In the genomic region with DNA sequence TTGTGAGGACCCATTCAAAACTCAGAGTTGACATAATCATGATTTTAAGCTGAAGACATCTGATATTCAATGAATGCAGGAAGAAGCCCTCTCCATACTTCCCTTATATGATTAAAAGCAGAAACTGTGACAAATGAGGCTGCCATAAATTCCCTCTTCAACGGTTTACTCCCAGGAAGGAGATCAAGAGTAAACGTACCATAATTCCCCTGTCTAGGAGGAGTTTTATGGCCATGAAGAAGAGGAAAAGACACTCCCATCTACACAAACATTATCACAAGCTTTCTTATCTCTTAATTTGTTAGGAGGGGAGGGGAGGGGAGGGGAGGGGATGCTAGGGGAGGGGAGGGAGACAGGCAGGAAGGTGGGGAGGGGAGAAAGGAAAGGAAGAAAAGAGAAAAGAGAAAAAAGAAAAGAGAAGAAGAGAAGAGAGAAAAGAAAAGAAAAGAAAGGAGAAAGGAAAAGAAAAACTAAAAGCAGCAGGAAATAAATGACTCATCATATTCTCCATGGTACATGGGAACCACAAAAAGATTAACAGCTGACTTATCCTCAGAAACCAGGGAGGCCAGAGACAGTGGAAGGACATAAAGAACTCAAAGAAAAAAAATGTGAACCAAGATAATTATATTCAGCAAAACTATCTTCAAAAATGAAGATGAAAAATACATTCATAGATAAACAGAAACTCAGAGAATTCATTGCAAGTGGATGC, we compare ENCODE assay signal across 16 cellular contexts.
DNase-seq lines count a peak whose midpoint lies in the region; FAIRE-seq and TF ChIP-seq lines count a peak whose summit lies in the region.
"Had no signal": no experiment of that assay in that cellular context is flagged by ENCODE, and none has a peak within 500 bp of the region (broad histone marks: within the 10 kb centered on the region; RNA-seq: fewer than 3 reads in every experiment).

No MANE protein-coding gene starts in this region.

- CTCF ChIA-PET in activated CD4-positive, alpha-beta memory T cell treated with anti-CD3 and anti-CD28 coated beads for 36 hours (lab: Charles Lee) = no interaction called here
- CTCF ChIA-PET in activated CD4-positive, alpha-beta memory T cell treated with anti-CD3 and anti-CD28 coated beads, Interleukin-2, amount 10 ng/mL, durations not matched to agents 7 days and 5 days (lab: Charles Lee) = no interaction called here

- H3K27me3 Mint-ChIP-seq in activated CD4-positive, alpha-beta memory T cell treated with anti-CD3 and anti-CD28 coated beads for 36 hours = no peaks in the 10 kb centered on the region
- H3K27me3 Mint-ChIP-seq in activated CD4-positive, alpha-beta memory T cell treated with anti-CD3 and anti-CD28 coated beads, Interleukin-2, amount 10 ng/mL, durations not matched to agents 7 days and 5 days = no peaks in the 10 kb centered on the region

- no peak overlapping the region for H3K4me3 Mint-ChIP-seq in activated CD4-positive, alpha-beta memory T cell treated with anti-CD3 and anti-CD28 coated beads for 36 hours
- no peak overlapping the region for H3K4me3 Mint-ChIP-seq in activated CD4-positive, alpha-beta memory T cell treated with anti-CD3 and anti-CD28 coated beads, Interleukin-2, amount 10 ng/mL, durations not matched to agents 7 days and 5 days
- H3K4me3 Mint-ChIP-seq: neural crest cell had no signal

- H3K36me3 ChIP-seq in bronchial epithelial cell (ENCODE audit: control insufficient read depth, insufficient read depth, low read length) (no peaks in the 10 kb centered on the region), brain microvascular endothelial cell (replicated peaks) (no peaks in the 10 kb centered on the region)
- H3K36me3 ChIP-seq: ascending aorta, thoracic aorta, WERI-Rb-1 had no signal

- in situ Hi-C loops in brain microvascular endothelial cell (cut with HindIII; ENCODE audit: low pct_ligation_motif_present, low sequenced_read_pairs) = no loop called here

- POLR2A ChIA-PET in activated CD4-positive, alpha-beta memory T cell treated with anti-CD3 and anti-CD28 coated beads for 36 hours (lab: Charles Lee) = no interaction called here
- POLR2A ChIA-PET in activated CD4-positive, alpha-beta memory T cell treated with anti-CD3 and anti-CD28 coated beads, Interleukin-2, amount 10 ng/mL, durations not matched to agents 7 days and 5 days (lab: Charles Lee) = no interaction called here

- TF ChIP-seq CTCF in bronchial epithelial cell (IDR thresholded peaks at IDR 0.05; ENCODE audit: insufficient read depth, low read length, severe bottlenecking) = no peak
- TF ChIP-seq CTCF in brain microvascular endothelial cell (IDR thresholded peaks at IDR 0.05; ENCODE audit: low read depth, low read length, missing control alignments) = no peak

- H3K9me3 Mint-ChIP-seq in activated CD4-positive, alpha-beta memory T cell treated with anti-CD3 and anti-CD28 coated beads for 36 hours = peaks cover 19% of the 10 kb centered on the region
- peaks cover 18% of the 10 kb centered on the region for H3K9me3 Mint-ChIP-seq in activated CD4-positive, alpha-beta memory T cell treated with anti-CD3 and anti-CD28 coated beads, Interleukin-2, amount 10 ng/mL, durations not matched to agents 7 days and 5 days

- H3K27ac Mint-ChIP-seq in activated CD4-positive, alpha-beta memory T cell treated with anti-CD3 and anti-CD28 coated beads for 36 hours = peak overlapping the region; percentile 23
- H3K27ac Mint-ChIP-seq in activated CD4-positive, alpha-beta memory T cell treated with anti-CD3 and anti-CD28 coated beads, Interleukin-2, amount 10 ng/mL, durations not matched to agents 7 days and 5 days = no peak overlapping the region

- no peak overlapping the region for H3K4me3 ChIP-seq in bronchial epithelial cell (ENCODE audit: low read depth, low read length)
- no peak overlapping the region for H3K4me3 ChIP-seq in brain microvascular endothelial cell (ENCODE audit: low read depth, low read length)
- H3K4me3 ChIP-seq: ascending aorta, thoracic aorta had no signal

- H3K27me3 ChIP-seq in bronchial epithelial cell (ENCODE audit: control insufficient read depth, insufficient read depth, low read length) (no peaks in the 10 kb centered on the region), brain microvascular endothelial cell (replicated peaks) (no peaks in the 10 kb centered on the region)
- H3K27me3 ChIP-seq: ascending aorta had no signal

- peaks cover 15% of the 10 kb centered on the region for H3K4me1 Mint-ChIP-seq in activated CD4-positive, alpha-beta memory T cell treated with anti-CD3 and anti-CD28 coated beads for 36 hours (ENCODE audit: low read depth)
- H3K4me1 Mint-ChIP-seq in activated CD4-positive, alpha-beta memory T cell treated with anti-CD3 and anti-CD28 coated beads, Interleukin-2, amount 10 ng/mL, durations not matched to agents 7 days and 5 days = peaks cover 11% of the 10 kb centered on the region
- H3K4me1 Mint-ChIP-seq: neural crest cell had no signal

- H3K27ac ChIP-seq in brain microvascular endothelial cell = no peak overlapping the region
- H3K27ac ChIP-seq: ascending aorta, thoracic aorta, WERI-Rb-1 had no signal

- no peak for DNase-seq in activated CD4-positive, alpha-beta memory T cell treated with anti-CD3 and anti-CD28 coated beads for 36 hours
- no peak for DNase-seq in activated CD4-positive, alpha-beta memory T cell treated with anti-CD3 and anti-CD28 coated beads, Interleukin-2, amount 10 ng/mL, durations not matched to agents 7 days and 5 days
- DNase-seq in NCI-H226 = peak; percentile 29
- DNase-seq in bronchial epithelial cell (ENCODE audit: low read depth) = peak; percentile 22
- peak; percentile 40 for DNase-seq in renal cortical epithelial cell (ENCODE audit: low read depth)
- DNase-seq in brain microvascular endothelial cell = no peak
- DNase-seq in NCI-H524 treated with DMSO at 0.1 percent for 48 hours (lab: John Stamatoyannopoulos, UW) = no peak
- no peak for DNase-seq in NCI-H146 (lab: John Stamatoyannopoulos, UW)
- DNase-seq: activated T-cell treated with anti-CD3 and anti-CD28 coated beads for 4 hours, COR-L47, left ventricle myocardium superior, Right ventricle myocardium superior, WERI-Rb-1 had no signal

- FAIRE-seq in bronchial epithelial cell (lab: Jason Lieb, UNC) = no peak

- intact Hi-C loops in activated CD4-positive, alpha-beta memory T cell treated with anti-CD3 and anti-CD28 coated beads for 36 hours (cut with micrococcal nuclease) = no loop called here

- H3K36me3 Mint-ChIP-seq in activated CD4-positive, alpha-beta memory T cell treated with anti-CD3 and anti-CD28 coated beads for 36 hours = peaks cover 11% of the 10 kb centered on the region
- H3K36me3 Mint-ChIP-seq in activated CD4-positive, alpha-beta memory T cell treated with anti-CD3 and anti-CD28 coated beads, Interleukin-2, amount 10 ng/mL, durations not matched to agents 7 days and 5 days (ENCODE audit: low read depth) = peaks cover 15% of the 10 kb centered on the region

Comparison
In these comparisons a context has a peak if more than half of its experiments do, and no peak if none do; other contexts are left out.
1. DNase-seq: peak in NCI-H226 (single experiment), bronchial epithelial cell (single experiment) and renal cortical epithelial cell (single experiment); none in activated CD4-positive, alpha-beta memory T cell treated with anti-CD3 and anti-CD28 coated beads for 36 hours (single experiment), activated CD4-positive, alpha-beta memory T cell treated with anti-CD3 and anti-CD28 coated beads, Interleukin-2, amount 10 ng/mL, durations not matched to agents 7 days and 5 days (single experiment), brain microvascular endothelial cell (single experiment), NCI-H524 treated with DMSO at 0.1 percent for 48 hours (single experiment) and NCI-H146 (single experiment).